16 cellular contexts compared by ENCODE assay signal in the genomic region with DNA sequence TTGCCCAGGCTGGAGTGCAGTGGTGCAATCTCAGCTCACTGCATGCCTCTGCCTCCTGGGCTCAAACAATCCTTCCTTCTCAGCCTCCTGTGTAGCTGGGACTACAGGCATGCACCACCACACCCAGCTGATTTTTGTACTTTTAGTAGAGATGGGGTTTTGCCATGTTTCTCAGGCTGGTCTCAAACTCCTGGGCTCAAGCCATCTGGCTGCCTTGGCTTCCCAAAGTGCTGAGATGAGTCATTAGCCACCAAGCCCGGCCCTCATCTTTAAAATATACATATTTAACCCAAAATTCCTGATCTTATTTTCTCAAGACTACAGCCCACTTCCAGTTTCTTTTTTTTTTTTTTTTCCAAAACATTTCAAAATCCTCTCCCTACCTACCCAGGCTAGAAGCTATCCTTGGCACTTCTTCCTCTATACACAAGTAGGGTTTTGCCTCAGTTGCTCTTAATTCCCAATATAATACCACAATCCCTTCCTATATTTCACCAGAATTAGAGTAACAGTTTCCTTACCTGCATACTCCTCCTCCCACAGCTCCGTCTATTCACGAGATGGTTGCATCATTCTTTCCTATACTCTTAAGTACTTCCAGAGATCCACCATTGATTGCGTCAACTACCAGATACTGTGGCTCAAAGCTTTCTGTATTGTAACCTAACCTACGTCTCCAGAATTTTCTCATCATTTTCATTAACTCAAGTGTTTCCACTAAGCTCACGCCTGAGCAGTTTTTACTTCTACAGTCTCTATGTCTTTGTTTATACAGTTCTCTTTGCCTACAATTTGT. TPM values are rescaled to one million over a fixed set of nuclear protein-coding genes. Genes with fewer than 3 reads are reported as not detected.
DNase-seq lines count a peak whose midpoint lies in the region; ATAC-seq and TF ChIP-seq lines count a peak whose summit lies in the region.
"Had no signal": no experiment of that assay in that cellular context is flagged by ENCODE, and none has a peak within 500 bp of the region (broad histone marks: within the 10 kb centered on the region; RNA-seq: fewer than 3 reads in every experiment).

No MANE protein-coding gene starts in this region.

- H3K36me3 Mint-ChIP-seq in activated CD4-positive, alpha-beta memory T cell treated with anti-CD3 and anti-CD28 coated beads, Interleukin-2, amount 10 ng/mL, durations not matched to agents 7 days and 5 days (ENCODE audit: low read depth): no peaks in the 10 kb centered on the region
- H3K36me3 Mint-ChIP-seq: CD8-positive, alpha-beta T cell had no signal

- H2AFZ ChIP-seq in osteoblast (ENCODE audit: low read length): no peak overlapping the region

- no peaks in the 10 kb centered on the region for H3K79me2 ChIP-seq in osteoblast (ENCODE audit: insufficient read depth, low read length)

- DNase-seq in cardiac muscle cell (ENCODE audit: low read depth in 1 of 2, low spot score in 1 of 2): peak in 1 of 2 donors; percentile 7
- no peak for DNase-seq in left ventricle myocardium superior
- DNase-seq in amniotic epithelial cell (ENCODE audit: low read depth): peak; percentile 5
- peak; percentile 71 for DNase-seq in fibroblast of peridontal ligament (ENCODE audit: extremely low read depth)
- peak; percentile 3 for DNase-seq in osteoblast (ENCODE audit: insufficient read length, low spot score, missing footprints)
- no peak for DNase-seq in activated CD4-positive, alpha-beta memory T cell treated with anti-CD3 and anti-CD28 coated beads, Interleukin-2, amount 10 ng/mL, durations not matched to agents 7 days and 5 days
- no peak for DNase-seq in HT-29 (ENCODE audit: low spot score)
- DNase-seq in activated CD4-positive, CD25-positive, alpha-beta regulatory T cell treated with anti-CD3 and anti-CD28 coated beads, Interleukin-2, amount 50 U/mL, for 72 hours: no peak
- DNase-seq: CD8-positive, alpha-beta T cell; DMS79 treated with DMSO at 0.1 percent for 48 hours; MM.1S; NCI-H187 treated with DMSO at 0.1 percent for 48 hours; NCI-H524 had no signal

- CTCF ChIA-PET in activated CD4-positive, alpha-beta memory T cell treated with anti-CD3 and anti-CD28 coated beads, Interleukin-2, amount 10 ng/mL, durations not matched to agents 7 days and 5 days (lab: Charles Lee): no interaction called here

- H3K27me3 ChIP-seq in cardiac muscle cell: no peaks in the 10 kb centered on the region
- no peaks in the 10 kb centered on the region for H3K27me3 ChIP-seq in osteoblast (ENCODE audit: insufficient read depth, low read length)
- H3K27me3 ChIP-seq: BLaER1 had no signal

- intact Hi-C loops in left ventricle myocardium superior (cut with micrococcal nuclease): no loop called here

- no peaks in the 10 kb centered on the region for H3K9me3 Mint-ChIP-seq in activated CD4-positive, alpha-beta memory T cell treated with anti-CD3 and anti-CD28 coated beads, Interleukin-2, amount 10 ng/mL, durations not matched to agents 7 days and 5 days
- H3K9me3 Mint-ChIP-seq: CD8-positive, alpha-beta T cell had no signal

- no peaks in the 10 kb centered on the region for H3K9me3 ChIP-seq in cardiac muscle cell (ENCODE audit: low read depth)
- no peaks in the 10 kb centered on the region for H3K9me3 ChIP-seq in osteoblast (ENCODE audit: low read depth, low read length)
- H3K9me3 ChIP-seq: BLaER1 had no signal

- H4K20me1 ChIP-seq in osteoblast (ENCODE audit: insufficient read depth, low read length): no peaks in the 10 kb centered on the region
- H4K20me1 ChIP-seq: BLaER1 had no signal

- H3K36me3 ChIP-seq in cardiac muscle cell: peaks cover 3% of the 10 kb centered on the region
- no peaks in the 10 kb centered on the region for H3K36me3 ChIP-seq in osteoblast (ENCODE audit: insufficient read depth, low read length)
- H3K36me3 ChIP-seq: BLaER1 had no signal

- H3K4me1 ChIP-seq in cardiac muscle cell (ENCODE audit: low read depth) (peaks cover 26% of the 10 kb centered on the region), osteoblast (ENCODE audit: insufficient read depth, low read length) (no peaks in the 10 kb centered on the region)
- H3K4me1 ChIP-seq: BLaER1 had no signal

- no peak overlapping the region for H3K4me2 ChIP-seq in osteoblast (ENCODE audit: insufficient read depth, low read length)
- H3K4me2 ChIP-seq: BLaER1 had no signal

- POLR2A ChIA-PET in activated CD4-positive, alpha-beta memory T cell treated with anti-CD3 and anti-CD28 coated beads, Interleukin-2, amount 10 ng/mL, durations not matched to agents 7 days and 5 days (lab: Charles Lee): no interaction called here

- no peak for TF ChIP-seq CTCF in cardiac muscle cell (IDR thresholded peaks at IDR 0.05; ENCODE audit: low read depth, low read length)
- TF ChIP-seq CTCF in osteoblast (IDR thresholded peaks at IDR 0.05; ENCODE audit: extremely low read depth, low read depth, low read length): no peak

- no peak overlapping the region for H3K4me3 Mint-ChIP-seq in activated CD4-positive, alpha-beta memory T cell treated with anti-CD3 and anti-CD28 coated beads, Interleukin-2, amount 10 ng/mL, durations not matched to agents 7 days and 5 days
- H3K4me3 Mint-ChIP-seq: CD8-positive, alpha-beta T cell had no signal

- H3K27ac Mint-ChIP-seq in activated CD4-positive, alpha-beta memory T cell treated with anti-CD3 and anti-CD28 coated beads, Interleukin-2, amount 10 ng/mL, durations not matched to agents 7 days and 5 days: no peak overlapping the region
- H3K27ac Mint-ChIP-seq: CD8-positive, alpha-beta T cell had no signal

- H3K27ac ChIP-seq in cardiac muscle cell (peak overlapping the region; percentile 85), osteoblast (ENCODE audit: low read depth, low read length) (no peak overlapping the region)
- H3K27ac ChIP-seq: BLaER1 had no signal

- no peak for ATAC-seq in left ventricle myocardium superior
- ATAC-seq: CD8-positive, alpha-beta T cell had no signal

- H3K27me3 Mint-ChIP-seq in activated CD4-positive, alpha-beta memory T cell treated with anti-CD3 and anti-CD28 coated beads, Interleukin-2, amount 10 ng/mL, durations not matched to agents 7 days and 5 days: no peaks in the 10 kb centered on the region

- H3K4me3 ChIP-seq in cardiac muscle cell (no peak overlapping the region), osteoblast (ENCODE audit: insufficient read depth, low read length) (no peak overlapping the region)
- H3K4me3 ChIP-seq: BLaER1 had no signal

- H3K4me1 Mint-ChIP-seq in activated CD4-positive, alpha-beta memory T cell treated with anti-CD3 and anti-CD28 coated beads, Interleukin-2, amount 10 ng/mL, durations not matched to agents 7 days and 5 days: no peaks in the 10 kb centered on the region

RNA-seq across cellular contexts. Expression of gene MINAR2, which starts 31.5 kb away (rescaled TPM):
- total RNA-seq in cardiac muscle cell (0.25 TPM in 1 of 2 replicates, not detected in the other), left ventricle myocardium superior (not detected), osteoblast (not detected in 2 replicates)
- polyA plus RNA-seq in cardiac muscle cell: not detected in 2 replicates
- not detected for total RNA-seq in activated CD4-positive, alpha-beta memory T cell treated with anti-CD3 and anti-CD28 coated beads, Interleukin-2, amount 10 ng/mL, durations not matched to agents 7 days and 5 days
- not detected in 2 replicates for total RNA-seq in HT-29 (2014; rRNA removed; shearing (Covaris generic))
- total RNA-seq: CD8-positive, alpha-beta T cell; G401; SK-MEL-5 had no signal

Comparison
In these comparisons a context has a peak if more than half of its experiments do, and no peak if none do; other contexts are left out.
1. DNase-seq: peak in amniotic epithelial cell (single experiment), fibroblast of peridontal ligament (single experiment) and osteoblast (single experiment); none in left ventricle myocardium superior (single experiment), activated CD4-positive, alpha-beta memory T cell treated with anti-CD3 and anti-CD28 coated beads, Interleukin-2, amount 10 ng/mL, durations not matched to agents 7 days and 5 days (single experiment), HT-29 (single experiment) and activated CD4-positive, CD25-positive, alpha-beta regulatory T cell treated with anti-CD3 and anti-CD28 coated beads, Interleukin-2, amount 50 U/mL, for 72 hours (single experiment).